20 cellular contexts compared by ENCODE assay signal in genomic region chr20:62614085-62614960, GRCh38. TPM values are rescaled to one million over a fixed set of nuclear protein-coding genes. Genes with fewer than 3 reads are reported as not detected.
DNase-seq lines count a peak whose midpoint lies in the region; ATAC-seq, FAIRE-seq and TF ChIP-seq lines count a peak whose summit lies in the region.
"Had no signal": no experiment of that assay in that cellular context is flagged by ENCODE, and none has a peak within 500 bp of the region (broad histone marks: within the 10 kb centered on the region; RNA-seq: fewer than 3 reads in every experiment).

No MANE protein-coding gene starts in this region.

- ATAC-seq in activated naive CD8-positive, alpha-beta T cell treated with anti-CD3 and anti-CD28 coated beads, Interleukin-2, amount 10 ng/mL, durations not matched to agents 7 days and 5 days (ENCODE audit: low read depth): no peak
- ATAC-seq in A549 (no peak), K562 (no peak), gastroesophageal sphincter (no peak)
- ATAC-seq: GM23338, HCT116 had no signal

- POLR2A ChIA-PET in activated naive CD8-positive, alpha-beta T cell treated with anti-CD3 and anti-CD28 coated beads, Interleukin-2, amount 10 ng/mL, durations not matched to agents 7 days and 5 days (lab: Charles Lee): interaction anchor here (0.8 kb wide), 1 partner anchor 107 kb away, joined by 3 read pairs; no protein-coding TSS in a partner anchor
- POLR2A ChIA-PET in A549 (lab: Yijun Ruan, JAX): interaction anchor here (0.9 kb wide), 1 partner anchor 9 kb away, joined by 3 read pairs; no protein-coding TSS in a partner anchor
- POLR2A ChIA-PET in K562 (lab: Yijun Ruan, JAX): interaction anchor here (0.6 to 1.4 kb wide), 2 partner anchors 9 to 59 kb away, joined by 3 to 5 read pairs; no protein-coding TSS in a partner anchor

- peaks cover 30% of the 10 kb centered on the region for H3K4me1 Mint-ChIP-seq in activated naive CD8-positive, alpha-beta T cell treated with anti-CD3 and anti-CD28 coated beads, Interleukin-2, amount 10 ng/mL, durations not matched to agents 7 days and 5 days
- H3K4me1 Mint-ChIP-seq in activated naive CD8-positive, alpha-beta T cell treated with anti-CD3 and anti-CD28 coated beads for 36 hours: peaks cover 27% of the 10 kb centered on the region

- H3K4me3 Mint-ChIP-seq in activated naive CD8-positive, alpha-beta T cell treated with anti-CD3 and anti-CD28 coated beads, Interleukin-2, amount 10 ng/mL, durations not matched to agents 7 days and 5 days: no peak overlapping the region
- no peak overlapping the region for H3K4me3 Mint-ChIP-seq in activated naive CD8-positive, alpha-beta T cell treated with anti-CD3 and anti-CD28 coated beads for 36 hours
- H3K4me3 Mint-ChIP-seq: CD14-positive monocyte; CD4-positive, alpha-beta memory T cell; GM23338; HFFc6 had no signal

- peak overlapping the region; percentile 9 for H3K27ac Mint-ChIP-seq in activated naive CD8-positive, alpha-beta T cell treated with anti-CD3 and anti-CD28 coated beads, Interleukin-2, amount 10 ng/mL, durations not matched to agents 7 days and 5 days
- H3K27ac Mint-ChIP-seq in activated naive CD8-positive, alpha-beta T cell treated with anti-CD3 and anti-CD28 coated beads for 36 hours: no peak overlapping the region
- H3K27ac Mint-ChIP-seq: CD14-positive monocyte, GM23338, HFFc6 had no signal

- no peak for TF ChIP-seq RAD21 in A549 (conservative IDR thresholded peaks at IDR 0.05 in 1 of 2, IDR thresholded peaks at IDR 0.05 in 1 of 2)
- no peak for TF ChIP-seq RAD21 in K562 (CRISPR knock-in tag; conservative IDR thresholded peaks at IDR 0.05 in 1 of 2, IDR thresholded peaks at IDR 0.05 in 1 of 2)

- TF ChIP-seq CTCF in A549 (IDR thresholded peaks at IDR 0.05): no peak
- TF ChIP-seq CTCF in K562 (IDR thresholded peaks at IDR 0.05 in 2 of 3, conservative IDR thresholded peaks at IDR 0.05 in 1 of 3; ENCODE audit: insufficient read depth in 2 of 3, low read depth in 1 of 3, low read length in 3 of 3): no peak
- no peak for TF ChIP-seq CTCF in gastroesophageal sphincter (IDR thresholded peaks at IDR 0.05)

- H3K27ac ChIP-seq in A549: no peak overlapping the region
- H3K27ac ChIP-seq in K562 (ENCODE audit: extremely low read depth, low read depth, low read length): no peak overlapping the region
- no peak overlapping the region for H3K27ac ChIP-seq in gastroesophageal sphincter
- H3K27ac ChIP-seq: 22Rv1, HL-60 had no signal

- FAIRE-seq in A549 (lab: Jason Lieb, UNC) (no peak), K562 (lab: Jason Lieb, UNC) (no peak)

- no peak overlapping the region for H3K9ac ChIP-seq in K562 (ENCODE audit: insufficient read depth in 1 of 2, low read depth in 2 of 2, low read length in 2 of 2)

- H3K4me1 ChIP-seq in A549 (peaks cover 16% of the 10 kb centered on the region; the same call in 2 of the 3 replicates), K562 (replicated peaks in 1 of 2; ENCODE audit: control insufficient read depth in 2 of 2, insufficient read depth in 2 of 2, low read length in 2 of 2) (peaks cover 0 to 41% of the 10 kb centered on the region in 2 experiments; a peak in 2 of 5 replicates), gastroesophageal sphincter (peaks cover 0 to 24% (median 7%) of the 10 kb centered on the region in 3 donors)
- H3K4me1 ChIP-seq: BE2C had no signal

- H3K4me3 ChIP-seq in A549: no peak overlapping the region
- H3K4me3 ChIP-seq in K562: no peak overlapping the region
- no peak overlapping the region for H3K4me3 ChIP-seq in gastroesophageal sphincter
- H3K4me3 ChIP-seq: GM23338 had no signal

- no peaks in the 10 kb centered on the region for H3K9me1 ChIP-seq in K562 (ENCODE audit: control insufficient read depth, insufficient read depth, low read length)

- peaks cover 4% of the 10 kb centered on the region for H3K9me3 Mint-ChIP-seq in activated naive CD8-positive, alpha-beta T cell treated with anti-CD3 and anti-CD28 coated beads, Interleukin-2, amount 10 ng/mL, durations not matched to agents 7 days and 5 days
- H3K9me3 Mint-ChIP-seq in activated naive CD8-positive, alpha-beta T cell treated with anti-CD3 and anti-CD28 coated beads for 36 hours: peaks cover 5% of the 10 kb centered on the region

- CTCF ChIA-PET in A549 (lab: Yijun Ruan, JAX): interaction anchor here (0.8 to 1.9 kb wide), 9 partner anchors 9 to 906 kb away, joined by 3 to 8 read pairs (median 3); partner anchors contain the start of gene PPDPF
- CTCF ChIA-PET in K562 (lab: Yijun Ruan, JAX; ENCODE audit: low intra/inter-chr PET ratio): no interaction called here

- peaks cover 21 to 47% of the 10 kb centered on the region in 2 experiments for H3K27me3 ChIP-seq in K562 (ENCODE audit: control insufficient read depth in 2 of 2, insufficient read depth in 2 of 2, low read length in 2 of 2)
- H3K27me3 ChIP-seq in gastroesophageal sphincter: peaks cover 37% of the 10 kb centered on the region
- H3K27me3 ChIP-seq: BE2C had no signal

- H3K36me3 ChIP-seq in K562 (ENCODE audit: control insufficient read depth, insufficient read depth, low read length) (no peaks in the 10 kb centered on the region), gastroesophageal sphincter (no peaks in the 10 kb centered on the region)
- H3K36me3 ChIP-seq: BE2C had no signal

- intact Hi-C loops in K562 (cut with micrococcal nuclease): no loop called here

- H4K20me1 ChIP-seq in K562 (replicated peaks; ENCODE audit: control insufficient read depth, insufficient read depth, low read length): peaks cover 3% of the 10 kb centered on the region; the same call in 1 of the 2 replicates

- WGBS in A549 (ENCODE audit: missing lambda C conversion rate): 68% methylated on average over 36 of the region's 36 CpGs
- 14% methylated on average over 36 of the region's 36 CpGs for WGBS in K562 (ENCODE audit: insufficient coverage, low coverage, missing lambda C conversion rate)
- 66 to 85% methylated on average over 11 to 15 of the region's 36 CpGs for WGBS in gastroesophageal sphincter (ENCODE audit: low coverage in 1 of 2), 2 donors

- H3K4me2 ChIP-seq in A549: no peak overlapping the region
- no peak overlapping the region for H3K4me2 ChIP-seq in K562 (ENCODE audit: insufficient read depth, low read length)
- H3K4me2 ChIP-seq: GM23338 had no signal

- BruUV-seq in K562 (replicated peaks; lab: Mats Ljungman, UMichigan): no TSS peak

- no peak for DNase-seq in activated naive CD8-positive, alpha-beta T cell treated with anti-CD3 and anti-CD28 coated beads, Interleukin-2, amount 10 ng/mL, durations not matched to agents 7 days and 5 days
- no peak for DNase-seq in activated naive CD8-positive, alpha-beta T cell treated with anti-CD3 and anti-CD28 coated beads for 36 hours
- DNase-seq in A549 (ENCODE audit: low read depth in 1 of 2, low spot score in 1 of 2) (no peak), NCI-H226 (peak; percentile 14), K562 (ENCODE audit: extremely low read depth in 1 of 4, low spot score in 3 of 4) (no peak), KBM-7 (no peak), DMS 273 (lab: John Stamatoyannopoulos, UW; ENCODE audit: unreplicated experiment) (no peak)
- DNase-seq: BE2C; CD4-positive, alpha-beta memory T cell; DMS79 treated with DMSO at 0.1 percent for 48 hours; GF-D8; H7; IMR-90 had no signal

- H3K27me3 Mint-ChIP-seq in activated naive CD8-positive, alpha-beta T cell treated with anti-CD3 and anti-CD28 coated beads, Interleukin-2, amount 10 ng/mL, durations not matched to agents 7 days and 5 days: peaks cover 14% of the 10 kb centered on the region
- peaks cover 4% of the 10 kb centered on the region for H3K27me3 Mint-ChIP-seq in activated naive CD8-positive, alpha-beta T cell treated with anti-CD3 and anti-CD28 coated beads for 36 hours

- H3K9me3 ChIP-seq in A549: peaks cover 7% of the 10 kb centered on the region; the same call in 1 of the 3 replicates
- peaks cover 9% of the 10 kb centered on the region for H3K9me3 ChIP-seq in K562 (replicated peaks; ENCODE audit: control insufficient read depth, insufficient read depth, low read depth, low read length)
- H3K9me3 ChIP-seq in gastroesophageal sphincter: peaks cover 0 to 7% (median 0%) of the 10 kb centered on the region in 3 donors

- TF ChIP-seq EP300 in A549 (IDR thresholded peaks at IDR 0.05) (no peak), K562 (IDR thresholded peaks at IDR 0.05; ENCODE audit: low read length) (no peak), gastroesophageal sphincter (IDR thresholded peaks at IDR 0.05) (no peak)

- no peaks in the 10 kb centered on the region for H3K36me3 Mint-ChIP-seq in activated naive CD8-positive, alpha-beta T cell treated with anti-CD3 and anti-CD28 coated beads, Interleukin-2, amount 10 ng/mL, durations not matched to agents 7 days and 5 days
- no peaks in the 10 kb centered on the region for H3K36me3 Mint-ChIP-seq in activated naive CD8-positive, alpha-beta T cell treated with anti-CD3 and anti-CD28 coated beads for 36 hours
- H3K36me3 Mint-ChIP-seq: CD14-positive monocyte; CD4-positive, alpha-beta memory T cell had no signal

- no peak overlapping the region for H2AFZ ChIP-seq in K562 (ENCODE audit: low read depth, low read length)
- H2AFZ ChIP-seq: GM23338 had no signal

- no peak for TF ChIP-seq POLR2A in A549 (IDR thresholded peaks at IDR 0.05; ENCODE audit: low read length)
- no peak for TF ChIP-seq POLR2A in K562 (conservative IDR thresholded peaks at IDR 0.05)
- no peak for TF ChIP-seq POLR2A in gastroesophageal sphincter (IDR thresholded peaks at IDR 0.05)

- in situ Hi-C loops in K562 (cut with MboI) (loop anchor here (5.0 to 10.0 kb wide), 3 partner anchors 112 to 310 kb away; partner anchors contain the start of gene ADRM1), KBM-7 (cut with MboI; ENCODE audit: low pct_unique_long_range_greater_than_20kb, low sequenced_read_pairs) (no loop called here)

- no peaks in the 10 kb centered on the region for H3K79me2 ChIP-seq in K562 (ENCODE audit: control insufficient read depth, insufficient read depth, low read length)

RNA-seq across cellular contexts. Expression of gene SLCO4A1, which starts 28.0 kb away (rescaled TPM):
- total RNA-seq in activated naive CD8-positive, alpha-beta T cell treated with anti-CD3 and anti-CD28 coated beads, Interleukin-2, amount 10 ng/mL, durations not matched to agents 7 days and 5 days: 10 to 100 TPM; 57.5 to 61.9 TPM
- total RNA-seq in activated naive CD8-positive, alpha-beta T cell treated with anti-CD3 and anti-CD28 coated beads for 36 hours: 10 to 100 TPM; 55.0 to 56.9 TPM
- 1.3 and 2.1 TPM in 2 replicates for polyA plus RNA-seq in A549 (2011; rRNA removed)
- 4.0 and 5.5 TPM in 2 replicates for polyA plus RNA-seq in A549 (2012; cell fraction: cytosol; rRNA removed)
- polyA plus RNA-seq in A549 (2012; cell fraction: nucleus; rRNA removed): 14.5 and 19.7 TPM in 2 replicates
- polyA plus RNA-seq in A549 (2017; fragmentation: RNase III; extraction: RNeasy Plus Mini Kit Qiagen cat#74134 plus additional on column Dnase treatment): 8.1 to 11.2 TPM (median 9.9 TPM) in 3 replicates
- polyA minus RNA-seq in A549 (2011; rRNA and poly(A)+ RNA removed): 2.5 and 3.5 TPM in 2 replicates
- total RNA-seq in K562 (2011; cell fraction: chromatin; rRNA removed; ENCODE audit: low replicate concordance): 21.8 and 48.7 TPM in 2 replicates
- total RNA-seq in K562 (2011; cell fraction: nucleolus; rRNA removed): 35.3 and 40.5 TPM in 2 replicates
- 24.4 TPM in 2 replicates for total RNA-seq in K562 (2011; cell fraction: nucleoplasm; rRNA removed)
- total RNA-seq in K562 (2014; rRNA removed): 16.2 and 26.3 TPM in 2 replicates
- 6.8 and 7.3 TPM in 2 replicates for total RNA-seq in K562 (2014; rRNA removed; fragmentation: Illumina TruSeq; extraction: Trizol)
- total RNA-seq in K562 (2015; rRNA removed; fragmentation: Illumina TruSeq; extraction: Trizol): 12.1 and 13.9 TPM in 2 replicates
- total RNA-seq in K562 (2021): 21.9 and 25.2 TPM in 2 replicates
- polyA plus RNA-seq in K562 (2011; rRNA removed): 12.3 and 13.2 TPM in 2 replicates
- polyA plus RNA-seq in K562 (2011; cell fraction: cytosol; rRNA removed): 10.5 and 25.9 TPM in 2 replicates
- polyA plus RNA-seq in K562 (2011; cell fraction: nucleus; rRNA removed): 46.8 and 83.4 TPM in 2 replicates
- 6.1 and 15.2 TPM in 2 replicates for polyA plus RNA-seq in K562 (2012)
- 13.6 and 15.4 TPM in 2 replicates for polyA plus RNA-seq in K562 (2014; fragmentation: Illumina TruSeq; extraction: Trizol)
- 1 to 10 TPM; 1.6 to 3.1 TPM for polyA plus RNA-seq in K562 (2014; fragmentation: Nextera tagmentation; extraction: Ambion mirVana)
- 12.8 and 17.7 TPM in 2 replicates for polyA plus RNA-seq in K562 (2014; rRNA removed)
- polyA minus RNA-seq in K562 (2011; rRNA and poly(A)+ RNA removed): 5.1 and 5.5 TPM in 2 replicates
- polyA minus RNA-seq in K562 (2011; cell fraction: cytosol; rRNA and poly(A)+ RNA removed): 13.4 and 13.6 TPM in 2 replicates
- polyA minus RNA-seq in K562 (2011; cell fraction: nucleus; rRNA and poly(A)+ RNA removed): 11.7 and 15.8 TPM in 2 replicates
- 10 to 100 TPM; 15.9 to 20.2 (median 19.2) TPM for total RNA-seq in gastroesophageal sphincter
